Comparison of ENCODE assay signal across 12 cellular contexts in genomic region chr2:43333096-43333655, GRCh38.
DNase-seq lines count a peak whose midpoint lies in the region; TF ChIP-seq lines count a peak whose summit lies in the region.
"Had no signal": no experiment of that assay in that cellular context is flagged by ENCODE, and none has a peak within 500 bp of the region (broad histone marks: within the 10 kb centered on the region; RNA-seq: fewer than 3 reads in every experiment).

No MANE protein-coding gene starts in this region.

- H3K4me1 ChIP-seq in muscle layer of duodenum (ENCODE audit: control insufficient read depth in 1 of 2, insufficient read depth in 2 of 2, low read length in 2 of 2): peaks cover 21 to 61% of the 10 kb centered on the region in 2 donors
- H3K4me1 ChIP-seq in tibial nerve: peaks cover 0 to 73% (median 24%) of the 10 kb centered on the region in 4 donors

- WGBS in tibial nerve, 2 donors: 23 to 29% methylated on average over 6 of the region's 6 CpGs

- H3K27me3 ChIP-seq in muscle layer of duodenum (ENCODE audit: low read depth, low read length): no peaks in the 10 kb centered on the region
- no peaks in the 10 kb centered on the region for H3K27me3 ChIP-seq in tibial nerve

- intact Hi-C loops in dendritic cell treated with granulocyte-macrophage colony-stimulating factor and Interleukin-4, amounts not matched to agents 40 ng/mL and 50 ng/mL, for 4 days (cut with micrococcal nuclease): no loop called here

- DNase-seq in OCI-M1 (lab: John Stamatoyannopoulos, UW): peak; percentile 31
- DNase-seq in tibial nerve (ENCODE audit: low spot score in 2 of 2): no peak
- no peak for DNase-seq in KBM-7
- no peak for DNase-seq in stimulated activated naive CD4-positive, alpha-beta T cell (lab: John Stamatoyannopoulos, UW)
- DNase-seq in NCI-H2196 treated with DMSO at 0.1 percent for 48 hours (lab: John Stamatoyannopoulos, UW; ENCODE audit: unreplicated experiment): no peak
- DNase-seq: activated T-cell treated with anti-CD3 and anti-CD28 coated beads, Interleukin-2, amount 50 U/mL, for 48 hours; DMS79 treated with DMSO at 0.1 percent for 48 hours; NCI-H2081 treated with DMSO at 0.1 percent for 48 hours; stimulated activated naive CD8-positive, alpha-beta T cell treated with anti-CD3 and anti-CD28 coated beads, Interleukin-15, amount 100 ng/mL, for 72 hours had no signal

- no peaks in the 10 kb centered on the region for H3K36me3 ChIP-seq in muscle layer of duodenum (ENCODE audit: control insufficient read depth in 1 of 2, insufficient read depth in 2 of 2, low read length in 2 of 2)
- H3K36me3 ChIP-seq in tibial nerve: no peaks in the 10 kb centered on the region

- H3K4me3 ChIP-seq in muscle layer of duodenum (ENCODE audit: low read depth in 1 of 2, low read length in 2 of 2) (peak overlapping the region in 1 of 2 donors; percentile 9), tibial nerve (no peak overlapping the region)

- no peaks in the 10 kb centered on the region for H3K9me3 Mint-ChIP-seq in dendritic cell treated with granulocyte-macrophage colony-stimulating factor and Interleukin-4, amounts not matched to agents 40 ng/mL and 50 ng/mL, for 4 days
- H3K9me3 Mint-ChIP-seq: stimulated activated naive CD8-positive, alpha-beta T cell treated with anti-CD3 and anti-CD28 coated beads, Interleukin-15, amount 100 ng/mL, for 72 hours had no signal

- H3K27ac ChIP-seq in muscle layer of duodenum (ENCODE audit: low read length) (peak overlapping the region; percentile 82), tibial nerve (peak overlapping the region in 3 of 4 donors; percentile 47 to 71 (median 65))
- H3K27ac ChIP-seq: VCaP had no signal

- H3K27me3 Mint-ChIP-seq in dendritic cell treated with granulocyte-macrophage colony-stimulating factor and Interleukin-4, amounts not matched to agents 40 ng/mL and 50 ng/mL, for 4 days: no peaks in the 10 kb centered on the region
- H3K27me3 Mint-ChIP-seq: stimulated activated naive CD8-positive, alpha-beta T cell treated with anti-CD3 and anti-CD28 coated beads, Interleukin-15, amount 100 ng/mL, for 72 hours had no signal

- H3K9me3 ChIP-seq in muscle layer of duodenum (ENCODE audit: control insufficient read depth in 1 of 2, low read length in 2 of 2) (no peaks in the 10 kb centered on the region), tibial nerve (no peaks in the 10 kb centered on the region)

- H3K36me3 Mint-ChIP-seq in dendritic cell treated with granulocyte-macrophage colony-stimulating factor and Interleukin-4, amounts not matched to agents 40 ng/mL and 50 ng/mL, for 4 days (ENCODE audit: low read depth): peaks cover 6% of the 10 kb centered on the region

- in situ Hi-C loops in KBM-7 (cut with MboI; ENCODE audit: low pct_unique_long_range_greater_than_20kb, low sequenced_read_pairs): no loop called here

- H3K4me1 Mint-ChIP-seq in dendritic cell treated with granulocyte-macrophage colony-stimulating factor and Interleukin-4, amounts not matched to agents 40 ng/mL and 50 ng/mL, for 4 days (ENCODE audit: low read depth): peaks cover 44% of the 10 kb centered on the region

- peak overlapping the region; percentile 83 for H3K27ac Mint-ChIP-seq in dendritic cell treated with granulocyte-macrophage colony-stimulating factor and Interleukin-4, amounts not matched to agents 40 ng/mL and 50 ng/mL, for 4 days
- H3K27ac Mint-ChIP-seq: stimulated activated naive CD8-positive, alpha-beta T cell treated with anti-CD3 and anti-CD28 coated beads, Interleukin-15, amount 100 ng/mL, for 72 hours had no signal

- TF ChIP-seq EP300 in tibial nerve (IDR thresholded peaks at IDR 0.05): peak in 1 of 2 donors; percentile 16

- no peak for TF ChIP-seq CTCF in tibial nerve (IDR thresholded peaks at IDR 0.05)

- H3K4me3 Mint-ChIP-seq in dendritic cell treated with granulocyte-macrophage colony-stimulating factor and Interleukin-4, amounts not matched to agents 40 ng/mL and 50 ng/mL, for 4 days: no peak overlapping the region
- H3K4me3 Mint-ChIP-seq: stimulated activated naive CD8-positive, alpha-beta T cell treated with anti-CD3 and anti-CD28 coated beads, Interleukin-15, amount 100 ng/mL, for 72 hours had no signal

- TF ChIP-seq POLR2A in tibial nerve (IDR thresholded peaks at IDR 0.05): no peak
